ENCODE assay signal across 8 cellular contexts in genomic region chr15:26082833-26083174, GRCh38.
A peak's percentile ranks its signal among the peaks of the same experiment; 100 is the strongest.
DNase-seq lines count a peak whose midpoint lies in the region; ATAC-seq lines count a peak whose summit lies in the region.

No MANE protein-coding gene starts in this region.

- H4K20me1 ChIP-seq in BLaER1 treated with 17β-estradiol and CSF1 and Interleukin-3, amounts not matched to agents 10 nM and 100 nM: no peaks in the 10 kb centered on the region

- ATAC-seq in HG02642 (IDR thresholded peaks at IDR 0.05; ENCODE audit: poor library complexity, unreplicated experiment) (peak; percentile 9), left cardiac atrium (peak; percentile 17 to 25), sciatic nerve (peak; percentile 38), GM21786 (IDR thresholded peaks at IDR 0.05; ENCODE audit: unreplicated experiment) (no peak)

- peaks cover 17% of the 10 kb centered on the region for H3K4me1 Mint-ChIP-seq in activated CD4-positive, alpha-beta memory T cell treated with anti-CD3 and anti-CD28 coated beads, Interleukin-2, amount 10 ng/mL, durations not matched to agents 7 days and 5 days

- H3K27me3 Mint-ChIP-seq in activated CD4-positive, alpha-beta memory T cell treated with anti-CD3 and anti-CD28 coated beads, Interleukin-2, amount 10 ng/mL, durations not matched to agents 7 days and 5 days: peaks cover 5% of the 10 kb centered on the region

- intact Hi-C loops in left cardiac atrium (cut with DNase I): no loop called here
- intact Hi-C loops in sciatic nerve (cut with DNase I): no loop called here

- H3K36me3 Mint-ChIP-seq in activated CD4-positive, alpha-beta memory T cell treated with anti-CD3 and anti-CD28 coated beads, Interleukin-2, amount 10 ng/mL, durations not matched to agents 7 days and 5 days (ENCODE audit: low read depth): peaks cover 3% of the 10 kb centered on the region

- H3K27ac ChIP-seq in BLaER1 treated with 17β-estradiol and CSF1 and Interleukin-3, amounts not matched to agents 10 nM and 100 nM: peak overlapping the region; percentile 16 to 90 (median 85); a peak in 21 of 22 replicates

- H3K9me3 Mint-ChIP-seq in activated CD4-positive, alpha-beta memory T cell treated with anti-CD3 and anti-CD28 coated beads, Interleukin-2, amount 10 ng/mL, durations not matched to agents 7 days and 5 days: no peaks in the 10 kb centered on the region

- peak overlapping the region; percentile 73 for H3K4me3 Mint-ChIP-seq in activated CD4-positive, alpha-beta memory T cell treated with anti-CD3 and anti-CD28 coated beads, Interleukin-2, amount 10 ng/mL, durations not matched to agents 7 days and 5 days

- H3K4me2 ChIP-seq in BLaER1 treated with 17β-estradiol and CSF1 and Interleukin-3, amounts not matched to agents 10 nM and 100 nM: peak overlapping the region; percentile 62 to 92 (median 86)

- POLR2A ChIA-PET in activated CD4-positive, alpha-beta memory T cell treated with anti-CD3 and anti-CD28 coated beads, Interleukin-2, amount 10 ng/mL, durations not matched to agents 7 days and 5 days (lab: Charles Lee): interaction anchor here (1.0 to 1.3 kb wide), 2 partner anchors 10 to 221 kb away, joined by 3 read pairs; no protein-coding TSS in a partner anchor

- H3K4me3 ChIP-seq in BLaER1 treated with 17β-estradiol and CSF1 and Interleukin-3, amounts not matched to agents 10 nM and 100 nM: peak overlapping the region; percentile 63 to 83 (median 76)

- H3K4me1 ChIP-seq in BLaER1 treated with 17β-estradiol and CSF1 and Interleukin-3, amounts not matched to agents 10 nM and 100 nM: peaks cover 8 to 25% (median 11%) of the 10 kb centered on the region in 10 experiments; a peak in 17 of 20 replicates

- no peaks in the 10 kb centered on the region for H3K27me3 ChIP-seq in BLaER1 treated with 17β-estradiol and CSF1 and Interleukin-3, amounts not matched to agents 10 nM and 100 nM

- no peak for DNase-seq in activated CD4-positive, alpha-beta memory T cell treated with anti-CD3 and anti-CD28 coated beads, Interleukin-2, amount 10 ng/mL, durations not matched to agents 7 days and 5 days
- no peak for DNase-seq in left cardiac atrium
- DNase-seq in sciatic nerve (ENCODE audit: low spot score): no peak
- DNase-seq in stimulated activated CD4-positive, alpha-beta T cell treated with anti-CD3 and anti-CD28 coated beads, Interleukin-2, amount 100 ng/mL, for 24 hours: no peak
- no peak for DNase-seq in activated CD4-positive, CD25-positive, alpha-beta regulatory T cell treated with anti-CD3 and anti-CD28 coated beads, Interleukin-2, amount 50 U/mL, for 72 hours

- H3K9me3 ChIP-seq in BLaER1 treated with 17β-estradiol and CSF1 and Interleukin-3, amounts not matched to agents 10 nM and 100 nM (replicated peaks in 1 of 11): no peaks in the 10 kb centered on the region

- H3K9ac ChIP-seq in BLaER1 treated with 17β-estradiol and CSF1 and Interleukin-3, amounts not matched to agents 10 nM and 100 nM: peak overlapping the region; percentile 76 to 90 (median 84); a peak in 21 of 22 replicates

- H3K27ac Mint-ChIP-seq in activated CD4-positive, alpha-beta memory T cell treated with anti-CD3 and anti-CD28 coated beads, Interleukin-2, amount 10 ng/mL, durations not matched to agents 7 days and 5 days: peak overlapping the region; percentile 82

- CTCF ChIA-PET in activated CD4-positive, alpha-beta memory T cell treated with anti-CD3 and anti-CD28 coated beads, Interleukin-2, amount 10 ng/mL, durations not matched to agents 7 days and 5 days (lab: Charles Lee): no interaction called here

- no peaks in the 10 kb centered on the region for H3K36me3 ChIP-seq in BLaER1 treated with 17β-estradiol and CSF1 and Interleukin-3, amounts not matched to agents 10 nM and 100 nM
